In genomic region chr7:37541810-37542443, GRCh38 we compare ENCODE assay signal across 17 cellular contexts.
DNase-seq lines count a peak whose midpoint lies in the region; ATAC-seq, FAIRE-seq and TF ChIP-seq lines count a peak whose summit lies in the region.
"Had no signal": no experiment of that assay in that cellular context is flagged by ENCODE, and none has a peak within 500 bp of the region (broad histone marks: within the 10 kb centered on the region; RNA-seq: fewer than 3 reads in every experiment).

No MANE protein-coding gene starts in this region.

- DNase-seq in GM13976 (ENCODE audit: low spot score) (peak; percentile 8), dermis blood vessel endothelial cell (no peak), frontal cortex (ENCODE audit: low spot score in 2 of 2) (no peak)
- DNase-seq in activated CD4-positive, alpha-beta T cell treated with anti-CD3 and anti-CD28 coated beads, Interleukin-2, amount 50 U/mL, for 1 hour = no peak
- no peak for DNase-seq in activated CD4-positive, CD25-positive, alpha-beta regulatory T cell (lab: John Stamatoyannopoulos, UW)
- DNase-seq: activated T-cell treated with anti-CD3 and anti-CD28 coated beads, Interleukin-2, amount 50 U/mL, for 24 hours; effector memory CD4-positive, alpha-beta T cell; left cardiac atrium; NCI-H1048; SJCRH30; thyroid gland had no signal

- ATAC-seq in GM19351 (IDR thresholded peaks at IDR 0.05; ENCODE audit: unreplicated experiment) = peak; percentile 95
- ATAC-seq in HG02588 (IDR thresholded peaks at IDR 0.05; ENCODE audit: unreplicated experiment) = peak; percentile 88
- peak; percentile 88 for ATAC-seq in HG03280 (IDR thresholded peaks at IDR 0.05; ENCODE audit: unreplicated experiment)
- ATAC-seq: A549; activated CD4-positive, CD25-positive, alpha-beta regulatory T cell treated with anti-CD3 and anti-CD28 coated beads, Interleukin-2, amount 50 U/mL, for 24 hours; sciatic nerve had no signal

- TF ChIP-seq CTCF in GM13976 (IDR thresholded peaks at IDR 0.05; ENCODE audit: borderline replicate concordance, control extremely low read depth, extremely low read depth, insufficient read depth, missing control alignments) = no peak

- FAIRE-seq in frontal cortex (lab: Jason Lieb, UNC) = no peak
- FAIRE-seq: A549 had no signal

- in situ Hi-C loops in GM13976 (cut with MboI; ENCODE audit: low sequenced_read_pairs, unreplicated experiment) = no loop called here
